ENCODE assay signal across 8 cellular contexts in genomic region chrX:133120406-133120805, GRCh38. TPM values are rescaled to one million over a fixed set of nuclear protein-coding genes. Genes with fewer than 3 reads are reported as not detected.
"Had no signal": no experiment of that assay in that cellular context is flagged by ENCODE, and none has a peak within 500 bp of the region (broad histone marks: within the 10 kb centered on the region; RNA-seq: fewer than 3 reads in every experiment).

No MANE protein-coding gene starts in this region.

- DNase-seq: H9, HCEC 1CT, IMR-90 had no signal

- H2AFZ ChIP-seq: GM23338 had no signal

- H3K27ac Mint-ChIP-seq: GM23338, H9 had no signal

- H3K9me3 Mint-ChIP-seq: GM23338 had no signal

- FAIRE-seq: H1, H54, HTR-8/SVneo had no signal

- ATAC-seq: GM23338 had no signal

- H3K4me3 Mint-ChIP-seq: GM23338, H9 had no signal

- H3K4me2 ChIP-seq: GM23338 had no signal

- H3K4me3 ChIP-seq: GM23338 had no signal

RNA-seq across cellular contexts. Expression of gene USP26, which starts 23.5 kb away (rescaled TPM):
- total RNA-seq: GM23338, H1, H9, HT-29, IMR-90 had no signal
- polyA plus RNA-seq: GM23338, H1, IMR-90 had no signal
